In the genomic region with DNA sequence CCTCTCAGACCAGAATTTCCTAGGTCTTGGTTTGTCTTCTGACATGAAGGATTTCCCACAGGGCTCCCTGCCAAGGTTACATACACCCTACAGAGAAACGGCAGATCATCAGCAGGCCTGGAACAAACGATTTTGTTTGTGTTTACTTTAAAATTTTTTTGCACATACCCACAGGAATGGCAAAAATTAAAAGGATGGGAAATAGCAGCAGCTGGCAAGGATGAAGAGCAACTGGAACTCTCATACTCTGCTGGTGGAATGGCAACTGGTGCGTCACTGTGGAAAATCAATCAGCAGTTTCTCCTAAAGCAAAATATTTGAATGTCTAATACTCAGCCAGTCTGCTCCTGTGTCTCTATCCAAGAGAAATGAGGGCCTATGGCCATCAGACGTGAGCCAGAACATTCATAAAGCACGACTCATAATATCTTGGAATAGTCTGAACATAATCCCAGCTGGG, we compare ENCODE assay signal across 12 cellular contexts.
DNase-seq lines count a peak whose midpoint lies in the region; ATAC-seq and TF ChIP-seq lines count a peak whose summit lies in the region.
"Had no signal": no experiment of that assay in that cellular context is flagged by ENCODE, and none has a peak within 500 bp of the region (broad histone marks: within the 10 kb centered on the region; RNA-seq: fewer than 3 reads in every experiment).

No MANE protein-coding gene starts in this region.

- H3K27ac Mint-ChIP-seq in effector memory CD8-positive, alpha-beta T cell: no peak overlapping the region
- H3K27ac Mint-ChIP-seq: activated naive CD4-positive, alpha-beta T cell treated with anti-CD3 and anti-CD28 coated beads, Interleukin-2, amount 50 U/mL, for 24 hours had no signal

- H3K4me3 ChIP-seq in RWPE2 (ENCODE audit: severe bottlenecking): no peak overlapping the region
- H3K4me3 ChIP-seq in skeletal muscle cell (ENCODE audit: low read depth, low read length): no peak overlapping the region

- DNase-seq in GM04504 (ENCODE audit: low read depth): peak; percentile 78
- DNase-seq in RWPE2 (ENCODE audit: low spot score): no peak
- DNase-seq in epithelial cell of prostate (ENCODE audit: low read depth, low spot score): no peak
- peak; percentile 27 for DNase-seq in skeletal muscle cell (ENCODE audit: low read depth)
- no peak for DNase-seq in effector memory CD8-positive, alpha-beta T cell
- no peak for DNase-seq in HUDEP-2 (lab: John Stamatoyannopoulos, UW; ENCODE audit: unreplicated experiment in 76 of 76)
- DNase-seq: effector CD4-positive, alpha-beta T cell; H7; NCI-H187 treated with DMSO at 0.1 percent for 48 hours; stimulated activated naive CD8-positive, alpha-beta T cell treated with anti-CD3 and anti-CD28 coated beads, Interleukin-15, Interleukin-2, amounts not matched to agents 100 U/mL and 50 U/mL, for 24 hours had no signal

- no peaks in the 10 kb centered on the region for H3K27me3 ChIP-seq in RWPE2 (ENCODE audit: insufficient read depth, poor library complexity, severe bottlenecking)

- H3K4me1 ChIP-seq in RWPE2 (ENCODE audit: insufficient read depth, poor library complexity, severe bottlenecking): peaks cover 13% of the 10 kb centered on the region

- H3K4me1 Mint-ChIP-seq in effector memory CD8-positive, alpha-beta T cell (ENCODE audit: low read depth in 2 of 2): no peaks in the 10 kb centered on the region

- H3K4me3 Mint-ChIP-seq in effector memory CD8-positive, alpha-beta T cell: no peak overlapping the region
- H3K4me3 Mint-ChIP-seq: activated naive CD4-positive, alpha-beta T cell treated with anti-CD3 and anti-CD28 coated beads, Interleukin-2, amount 50 U/mL, for 24 hours had no signal

- H3K27me3 Mint-ChIP-seq in effector memory CD8-positive, alpha-beta T cell: peaks cover 25 to 29% of the 10 kb centered on the region in 2 donors

- H3K9me3 ChIP-seq in RWPE2 (ENCODE audit: severe bottlenecking): no peaks in the 10 kb centered on the region

- H3K27ac ChIP-seq in RWPE2 (ENCODE audit: poor library complexity, severe bottlenecking): peak overlapping the region; percentile 46
- peak overlapping the region; percentile 54 for H3K27ac ChIP-seq in epithelial cell of prostate

- peak; percentile 53 for ATAC-seq in RWPE2 (ENCODE audit: low read depth)
- no peak for ATAC-seq in HG03442 (IDR thresholded peaks at IDR 0.05; ENCODE audit: unreplicated experiment)
- no peak for ATAC-seq in effector memory CD8-positive, alpha-beta T cell (replicated peaks)
- ATAC-seq: stimulated activated naive CD8-positive, alpha-beta T cell treated with anti-CD3 and anti-CD28 coated beads, Interleukin-15, Interleukin-2, amounts not matched to agents 100 U/mL and 50 U/mL, for 24 hours had no signal

- H3K36me3 ChIP-seq in RWPE2 (ENCODE audit: low read depth): peaks cover 19% of the 10 kb centered on the region

- H3K36me3 Mint-ChIP-seq in effector memory CD8-positive, alpha-beta T cell (ENCODE audit: insufficient read depth): no peaks in the 10 kb centered on the region
- H3K36me3 Mint-ChIP-seq: activated naive CD4-positive, alpha-beta T cell treated with anti-CD3 and anti-CD28 coated beads, Interleukin-2, amount 50 U/mL, for 24 hours had no signal

- H3K9me3 Mint-ChIP-seq in effector memory CD8-positive, alpha-beta T cell: no peaks in the 10 kb centered on the region
- H3K9me3 Mint-ChIP-seq: activated naive CD4-positive, alpha-beta T cell treated with anti-CD3 and anti-CD28 coated beads, Interleukin-2, amount 50 U/mL, for 24 hours had no signal

- TF ChIP-seq CTCF in RWPE2 (IDR thresholded peaks at IDR 0.05; ENCODE audit: poor library complexity, severe bottlenecking): no peak

Comparison
In these comparisons a context has a peak if more than half of its experiments do, and no peak if none do; other contexts are left out.
1. DNase-seq: peak in GM04504 (single experiment) and skeletal muscle cell (single experiment); none in RWPE2 (single experiment), epithelial cell of prostate (single experiment), effector memory CD8-positive, alpha-beta T cell (0 of 3) and HUDEP-2 (0 of 76).